In genomic region chr14:104863923-104864266, GRCh38 we compare ENCODE assay signal across 12 cellular contexts. TPM values are rescaled to one million over a fixed set of nuclear protein-coding genes. Genes with fewer than 3 reads are reported as not detected.
DNase-seq lines count a peak whose midpoint lies in the region; ATAC-seq, FAIRE-seq and TF ChIP-seq lines count a peak whose summit lies in the region.
"Had no signal": no experiment of that assay in that cellular context is flagged by ENCODE, and none has a peak within 500 bp of the region (broad histone marks: within the 10 kb centered on the region; RNA-seq: fewer than 3 reads in every experiment).

No MANE protein-coding gene starts in this region.

- H3K9ac ChIP-seq in H1 (replicated peaks in 1 of 4; ENCODE audit: extremely low read depth in 1 of 4, low read depth in 3 of 4, low read length in 3 of 4), result peak overlapping the region in 3 of 4 experiments; percentile 69 to 79 (median 75); a peak in 4 of 7 replicates

- 2% methylated on average over 10 of the region's 13 CpGs; no CpG with 5 or more reads in 1 of the 2 experiments for WGBS in H1 (ENCODE audit: extremely low coverage in 1 of 2, insufficient coverage in 1 of 2, insufficient read length in 1 of 2, insufficient replicate concordance in 2 of 2, low coverage in 1 of 2, low lambda C conversion rate in 2 of 2, missing lambda C conversion rate in 1 of 2), 2 experiments

- H3K36me3 ChIP-seq in H1 (ENCODE audit: control insufficient read depth in 2 of 4, insufficient read depth in 4 of 4, low read length in 3 of 4), result peaks cover 0 to 9% (median under 1%) of the 10 kb centered on the region in 4 experiments; a peak in 2 of 8 replicates
- H3K36me3 ChIP-seq in muscle layer of duodenum (ENCODE audit: control insufficient read depth in 1 of 2, insufficient read depth in 2 of 2, low read length in 2 of 2), result peaks cover 0 to under 1% of the 10 kb centered on the region in 2 donors

- no peak for TF ChIP-seq RAD21 in H1 (IDR thresholded peaks at IDR 0.05 in 1 of 2, conservative IDR thresholded peaks at IDR 0.05 in 1 of 2; ENCODE audit: low read depth in 2 of 2, low read length in 2 of 2)

- H3K9me3 ChIP-seq in H1 (ENCODE audit: insufficient read depth in 2 of 2, low read depth in 1 of 2, low read length in 1 of 2) (peaks cover 0 to 12% of the 10 kb centered on the region in 2 experiments; a peak in 1 of 4 replicates), muscle layer of duodenum (ENCODE audit: control insufficient read depth in 1 of 2, low read length in 2 of 2) (no peaks in the 10 kb centered on the region)

- no peak for ATAC-seq in natural killer cell
- ATAC-seq in natural killer cell treated with Interleukin-12 subunit alpha and Interleukin-12 subunit beta and Interleukin-15 and Interleukin-18, amount 100 ng/mL, for 72 hours, result no peak
- no peak for ATAC-seq in GM18907 (IDR thresholded peaks at IDR 0.05; ENCODE audit: unreplicated experiment)
- ATAC-seq in GM21717 (IDR thresholded peaks at IDR 0.05; ENCODE audit: unreplicated experiment), result no peak
- ATAC-seq in HG02763 (IDR thresholded peaks at IDR 0.05; ENCODE audit: unreplicated experiment), result no peak

- H2AK5ac ChIP-seq in H1 (ENCODE audit: low read depth, low read length), result no peak overlapping the region

- no peak overlapping the region for H2BK20ac ChIP-seq in H1 (ENCODE audit: low read length)

- DNase-seq in natural killer cell (no peak), H1 (ENCODE audit: low read depth in 1 of 2, low spot score in 2 of 2) (no peak), ecto neural progenitor cell (ENCODE audit: low spot score) (no peak)
- DNase-seq in natural killer cell treated with Interleukin-12 subunit alpha and Interleukin-12 subunit beta and Interleukin-15 and Interleukin-18, amount 100 ng/mL, for 72 hours (ENCODE audit: low spot score), result no peak
- DNase-seq: effector CD8-positive, alpha-beta T cell; MM.1S had no signal

- H3K4me1 ChIP-seq in H1 (replicated peaks in 1 of 4; ENCODE audit: control insufficient read depth in 3 of 4, insufficient read depth in 4 of 4, low read length in 3 of 4), result peaks cover 0 to 13% (median 9%) of the 10 kb centered on the region in 4 experiments; a peak in 5 of 7 replicates
- H3K4me1 ChIP-seq in muscle layer of duodenum (ENCODE audit: control insufficient read depth in 1 of 2, insufficient read depth in 2 of 2, low read length in 2 of 2), result peaks cover 0 to 24% of the 10 kb centered on the region in 2 donors

- peaks cover 21 to 33% of the 10 kb centered on the region in 2 experiments for H4K20me1 ChIP-seq in H1 (replicated peaks in 1 of 2; ENCODE audit: control insufficient read depth in 1 of 2, insufficient read depth in 2 of 2, low read length in 2 of 2)

- TF ChIP-seq EP300 in H1 (IDR thresholded peaks at IDR 0.05; ENCODE audit: borderline replicate concordance in 1 of 2, low read depth in 2 of 2, low read length in 2 of 2), result no peak

- 0 out of 3 replicates have a peak, but pooled peaks of 1 of the 2 experiments have one; percentile 5 for TF ChIP-seq POLR2A in H1 (IDR thresholded peaks at IDR 0.05; ENCODE audit: control extremely low read depth in 1 of 2, low read depth in 2 of 2, low read length in 2 of 2)

- POLR2A ChIA-PET in H1 (lab: Charles Lee; ENCODE audit: partially characterized antibody), result interaction anchor here (0.7 to 3.8 kb wide), 15 partner anchors 8 to 182 kb away, joined by 3 to 82 read pairs (median 4); partner anchors contain the start of genes PLD4 and SIVA1

- H3K27me3 Mint-ChIP-seq in natural killer cell (ENCODE audit: low read depth in 2 of 2), result peaks cover 8 to 29% of the 10 kb centered on the region in 2 donors
- peaks cover 16 to 23% of the 10 kb centered on the region in 2 donors for H3K27me3 Mint-ChIP-seq in natural killer cell treated with Interleukin-12 subunit alpha and Interleukin-12 subunit beta and Interleukin-15 and Interleukin-18, amount 100 ng/mL, for 72 hours

- H2BK15ac ChIP-seq in H1 (ENCODE audit: low read length), result no peak overlapping the region

- H3K18ac ChIP-seq in H1 (ENCODE audit: extremely low read depth, low read length), result peak overlapping the region; percentile 93

- H3K23ac ChIP-seq in H1 (ENCODE audit: insufficient read length), result no peak overlapping the region

- peaks cover 48% of the 10 kb centered on the region; the same call in 1 of the 2 replicates for H3K23me2 ChIP-seq in H1 (ENCODE audit: low read depth, low read length)

- H2BK12ac ChIP-seq in H1 (ENCODE audit: low read depth, low read length), result 0 out of 2 replicates have a peak overlapping the region, but pooled peaks have one; percentile 9

- H3K9me3 Mint-ChIP-seq in natural killer cell, result no peaks in the 10 kb centered on the region
- no peaks in the 10 kb centered on the region for H3K9me3 Mint-ChIP-seq in natural killer cell treated with Interleukin-12 subunit alpha and Interleukin-12 subunit beta and Interleukin-15 and Interleukin-18, amount 100 ng/mL, for 72 hours

- H3K27ac ChIP-seq in H1 (ENCODE audit: low read depth, low read length) (peak overlapping the region; percentile 49; the same call in 1 of the 2 replicates), muscle layer of duodenum (ENCODE audit: low read length) (peak overlapping the region; percentile 4)
- H3K27ac ChIP-seq: BLaER1 treated with 17β-estradiol and CSF1 and Interleukin-3, amounts not matched to agents 10 nM and 100 nM had no signal

- no peaks in the 10 kb centered on the region for H3K27me3 ChIP-seq in H1 (replicated peaks in 1 of 4; ENCODE audit: control insufficient read depth in 3 of 4, extremely low read depth in 1 of 4, insufficient read depth in 3 of 4, low read length in 3 of 4)
- H3K27me3 ChIP-seq in muscle layer of duodenum (ENCODE audit: low read depth, low read length), result no peaks in the 10 kb centered on the region

- TF ChIP-seq CTCF in natural killer cell (IDR thresholded peaks at IDR 0.05) (no peak), H1 (IDR thresholded peaks at IDR 0.05; ENCODE audit: control extremely low read depth in 1 of 3, insufficient read depth in 1 of 3, low read depth in 1 of 3, low read length in 3 of 3) (no peak)

- no peak overlapping the region for H3K14ac ChIP-seq in H1 (ENCODE audit: insufficient read length)

- 0 out of 2 replicates have a peak overlapping the region, but pooled peaks have one; percentile 81 for H2BK5ac ChIP-seq in H1 (ENCODE audit: low read depth, low read length)

- FAIRE-seq in H1 (lab: Jason Lieb, UNC), result no peak
- FAIRE-seq: GM12891 had no signal

- peaks cover 40% of the 10 kb centered on the region for H3K79me1 ChIP-seq in H1 (ENCODE audit: low read depth, low read length)

- intact Hi-C loops in natural killer cell (cut with micrococcal nuclease), result no loop called here

- peaks cover 3 to 59% of the 10 kb centered on the region in 2 experiments for H3K79me2 ChIP-seq in H1 (ENCODE audit: control insufficient read depth in 1 of 2, insufficient read depth in 2 of 2, low read length in 2 of 2)

- CTCF ChIA-PET in H1 (lab: Charles Lee; ENCODE audit: partially characterized antibody), result interaction anchor here (1.1 to 2.2 kb wide), 8 partner anchors 8 to 95 kb away, joined by 3 to 9 read pairs (median 4); no protein-coding TSS in a partner anchor

- H3K4ac ChIP-seq in H1 (replicated peaks; ENCODE audit: insufficient read length, low read depth, low read length), result no peak overlapping the region

- peak overlapping the region; percentile 64 for H3K4me3 Mint-ChIP-seq in natural killer cell
- no peak overlapping the region for H3K4me3 Mint-ChIP-seq in natural killer cell treated with Interleukin-12 subunit alpha and Interleukin-12 subunit beta and Interleukin-15 and Interleukin-18, amount 100 ng/mL, for 72 hours

- no peak overlapping the region for H3K56ac ChIP-seq in H1 (replicated peaks; ENCODE audit: insufficient read length, low read depth, low read length)

- no peak overlapping the region for H2BK120ac ChIP-seq in H1 (replicated peaks; ENCODE audit: low read depth, low read length)

- H4K5ac ChIP-seq in H1 (ENCODE audit: insufficient read length, low read depth, low read length), result peak overlapping the region; percentile 9

- H3K4me1 Mint-ChIP-seq in natural killer cell, result peaks cover 0 to 6% of the 10 kb centered on the region in 2 donors
- peaks cover 0 to 3% of the 10 kb centered on the region in 2 donors for H3K4me1 Mint-ChIP-seq in natural killer cell treated with Interleukin-12 subunit alpha and Interleukin-12 subunit beta and Interleukin-15 and Interleukin-18, amount 100 ng/mL, for 72 hours (ENCODE audit: low read depth in 2 of 2)

- H2AFZ ChIP-seq in H1 (ENCODE audit: low read length), result no peak overlapping the region

- no peak overlapping the region for H4K91ac ChIP-seq in H1 (replicated peaks; ENCODE audit: insufficient read length, low read length)

- H3K36me3 Mint-ChIP-seq in natural killer cell, result no peaks in the 10 kb centered on the region
- H3K36me3 Mint-ChIP-seq in natural killer cell treated with Interleukin-12 subunit alpha and Interleukin-12 subunit beta and Interleukin-15 and Interleukin-18, amount 100 ng/mL, for 72 hours, result no peaks in the 10 kb centered on the region

- peak overlapping the region; percentile 77 to 85 for H3K4me2 ChIP-seq in H1 (ENCODE audit: insufficient read depth in 1 of 2, low read depth in 2 of 2, low read length in 2 of 2)

- no peak overlapping the region; the same call in 1 of the 2 replicates for H4K8ac ChIP-seq in H1 (ENCODE audit: extremely low read depth, insufficient read depth, low read length)

- H3K4me3 ChIP-seq in H1 (ENCODE audit: extremely low read depth in 1 of 4, insufficient read depth in 2 of 4, low read depth in 3 of 4, low read length in 4 of 4) (peak overlapping the region; percentile 66 to 88 (median 86)), muscle layer of duodenum (ENCODE audit: low read depth in 1 of 2, low read length in 2 of 2) (peak overlapping the region in 1 of 2 donors; percentile 33)

- H3K27ac Mint-ChIP-seq in natural killer cell, result no peak overlapping the region
- H3K27ac Mint-ChIP-seq in natural killer cell treated with Interleukin-12 subunit alpha and Interleukin-12 subunit beta and Interleukin-15 and Interleukin-18, amount 100 ng/mL, for 72 hours, result no peak overlapping the region

TF ChIP-seq in H1, 55 proteins besides CTCF, POLR2A, EP300 and RAD21 (continues in another document):
- TF ChIP-seq HDAC2 (IDR thresholded peaks at IDR 0.05; ENCODE audit: borderline replicate concordance in 1 of 2, low read depth in 2 of 2, low read length in 2 of 2) (no peak), CHD1 (IDR thresholded peaks at IDR 0.05; ENCODE audit: low read depth, low read length) (no peak)

RNA-seq across cellular contexts. Expression of gene CEP170B, which starts 1.2 kb away (rescaled TPM):
- total RNA-seq in natural killer cell, result under 1 TPM; 0.24 to 0.72 (median 0.30) TPM
- total RNA-seq in natural killer cell treated with Interleukin-12 subunit alpha and Interleukin-12 subunit beta and Interleukin-15 and Interleukin-18, amount 100 ng/mL, for 72 hours, result 1 to 10 TPM; 3.4 to 3.8 TPM
- total RNA-seq in H1 (2021; fragmentation: NEBNext Ultra II Directional; extraction: Animal tissue kit (Norgen Biotek cat#: 25700)), result 32.3 and 33.8 TPM in 2 replicates
- 9.1 and 15.2 TPM in 2 replicates for polyA plus RNA-seq in H1 (2011; rRNA removed)
- polyA plus RNA-seq in H1 (2011; cell fraction: cytosol; rRNA removed), result 9.4 TPM
- 34.9 TPM for polyA plus RNA-seq in H1 (2011; cell fraction: nucleus; rRNA removed)
- 14.3 to 23.9 TPM (median 20.7 TPM) in 4 replicates for polyA plus RNA-seq in H1 (2012, experiment 1 of 2)
- polyA plus RNA-seq in H1 (2012, experiment 2 of 2), result 13.0 TPM
- polyA plus RNA-seq in H1 (2013, experiment 1 of 2), result 17.1 TPM
- polyA plus RNA-seq in H1 (2013, experiment 2 of 2), result 16.2 TPM
- 4.7 and 5.7 TPM in 2 replicates for polyA minus RNA-seq in H1 (2011; rRNA and poly(A)+ RNA removed)
- 11.5 TPM for polyA minus RNA-seq in H1 (2011; cell fraction: cytosol; rRNA and poly(A)+ RNA removed)
- 11.6 TPM for polyA minus RNA-seq in H1 (2011; cell fraction: nucleus; rRNA and poly(A)+ RNA removed)
